In genomic region chr11:26665946-26666345, GRCh38 we compare ENCODE assay signal across 28 cellular contexts. TPM values are rescaled to one million over a fixed set of nuclear protein-coding genes. Genes with fewer than 3 reads are reported as not detected.
"Had no signal": no experiment of that assay in that cellular context is flagged by ENCODE, and none has a peak within 500 bp of the region (broad histone marks: within the 10 kb centered on the region; RNA-seq: fewer than 3 reads in every experiment).

No MANE protein-coding gene starts in this region.

- H3K36me3 ChIP-seq: ovary, right lobe of liver, sigmoid colon, stomach, thoracic aorta, thyroid gland, tibial nerve, upper lobe of left lung, vagina had no signal

- ATAC-seq: natural killer cell treated with Interleukin-12 subunit alpha and Interleukin-12 subunit beta and Interleukin-15 and Interleukin-18, amount 100 ng/mL, for 72 hours; psoas muscle; right cardiac atrium; right lobe of liver; stimulated activated effector memory CD8-positive, alpha-beta T cell treated with anti-CD3 and anti-CD28 coated beads, Interleukin-12 subunit alpha, Interleukin-12 subunit beta, amount 100 ng/mL, for 72 hours; stimulated activated naive B cell treated with anti-CD40 and anti-IgM and Interleukin-4, amounts not matched to agents 10 μg/mL and 1 μg/mL and 100 μg/mL, for 72 hours had no signal

- H3K27ac ChIP-seq: ovary, parathyroid adenoma, psoas muscle, right lobe of liver, sigmoid colon, stomach, thoracic aorta, thyroid gland, tibial nerve, upper lobe of left lung, vagina had no signal

- DNase-seq: nephron progenitor cell; occipital lobe; ovary; posterior cingulate gyrus; psoas muscle; right cardiac atrium; right lobe of liver; sigmoid colon; small intestine; stimulated activated CD4-positive, alpha-beta T cell treated with anti-CD3 and anti-CD28 coated beads, Interleukin-15, amount 100 ng/mL, for 24 hours; stimulated activated CD4-positive, alpha-beta T cell treated with anti-CD3 and anti-CD28 coated beads, Interleukin-2, amount 100 ng/mL, for 24 hours; stimulated activated CD4-positive, alpha-beta T cell treated with anti-CD3 and anti-CD28 coated beads, Interleukin-2, amount 100 ng/mL, for 48 hours; stimulated activated CD4-positive, alpha-beta T cell treated with anti-CD3 and anti-CD28 coated beads, Interleukin-4, amount 100 ng/mL, for 24 hours; stimulated activated naive B cell treated with anti-CD40 and anti-IgM and Interleukin-4, amounts not matched to agents 10 μg/mL and 1 μg/mL and 100 μg/mL, for 72 hours; stimulated activated naive CD4-positive, alpha-beta T cell treated with Interleukin-2 at 50 U/mL for 16 hours; stomach; thyroid gland; trophoblast cell; upper lobe of left lung had no signal

- H3K4me1 ChIP-seq: parathyroid adenoma, psoas muscle, right lobe of liver, sigmoid colon, stomach, thyroid gland, upper lobe of left lung, vagina had no signal

- FAIRE-seq: small intestine, urothelium cell line had no signal

- H2AFZ ChIP-seq: parathyroid adenoma had no signal

- H3K9ac ChIP-seq: parathyroid adenoma had no signal

- H3K4me3 ChIP-seq: ovary, psoas muscle, right lobe of liver, sigmoid colon, stomach, thoracic aorta, thyroid gland, tibial nerve, upper lobe of left lung, vagina had no signal

- H3K9me3 ChIP-seq: ovary, psoas muscle, right lobe of liver, sigmoid colon, stomach, thoracic aorta, thyroid gland, tibial nerve, upper lobe of left lung, vagina had no signal

- H3K27me3 ChIP-seq: ovary, right lobe of liver, sigmoid colon, stomach, thyroid gland, tibial nerve, upper lobe of left lung, vagina had no signal

- H3K79me2 ChIP-seq: parathyroid adenoma had no signal

RNA-seq across cellular contexts. Expression of gene SLC5A12, which starts 55.9 kb away (rescaled TPM):
- total RNA-seq: natural killer cell treated with Interleukin-12 subunit alpha and Interleukin-12 subunit beta and Interleukin-15 and Interleukin-18, amount 100 ng/mL, for 72 hours; psoas muscle; skeletal muscle tissue; subcutaneous adipose tissue; thyroid gland; upper lobe of left lung; vagina had no signal
- polyA plus RNA-seq: stomach had no signal
